8 cellular contexts compared by ENCODE assay signal in genomic region chr22:48898524-48899377, GRCh38.
"Had no signal": no experiment of that assay in that cellular context is flagged by ENCODE, and none has a peak within 500 bp of the region (broad histone marks: within the 10 kb centered on the region; RNA-seq: fewer than 3 reads in every experiment).

No MANE protein-coding gene starts in this region.

- ATAC-seq: naive thymus-derived CD8-positive, alpha-beta T cell had no signal

- H3K9me3 ChIP-seq: neutrophil had no signal

- H3K4me3 ChIP-seq: skin epidermis had no signal

- H3K36me3 ChIP-seq: neutrophil had no signal

- DNase-seq: activated CD4-positive, CD25-positive, alpha-beta regulatory T cell; activated naive CD4-positive, alpha-beta T cell treated with anti-CD3 and anti-CD28 coated beads for 36 hours; stimulated activated CD4-positive, alpha-beta T cell treated with anti-CD3 and anti-CD28 coated beads, Interleukin-4, amount 100 ng/mL, for 24 hours; stimulated activated naive CD4-positive, alpha-beta T cell treated with Interleukin-2 at 50 U/mL for 16 hours; SW 1271 had no signal

- H3K27ac ChIP-seq: neutrophil, skin epidermis had no signal

- H3K27me3 ChIP-seq: neutrophil had no signal
